ENCODE assay signal across 12 cellular contexts in the genomic region with DNA sequence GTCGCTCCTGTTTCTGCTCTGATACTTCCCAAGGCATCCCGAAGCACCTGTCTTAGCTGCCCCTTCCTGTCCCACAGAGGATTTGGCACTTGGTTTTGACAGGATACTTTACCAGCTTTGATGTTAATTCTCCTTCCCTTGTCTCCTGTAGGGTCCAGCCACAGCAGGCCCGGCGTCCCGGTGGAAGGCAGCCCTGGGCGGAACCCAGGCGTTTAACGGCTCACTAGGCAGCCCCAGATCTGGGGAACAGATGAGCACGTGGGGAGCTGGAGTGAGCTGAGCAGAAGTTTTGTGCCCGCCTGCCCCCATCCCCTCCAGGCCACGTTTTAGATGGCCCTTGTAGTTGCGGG. TPM values are rescaled to one million over a fixed set of nuclear protein-coding genes. Genes with fewer than 3 reads are reported as not detected.
DNase-seq lines count a peak whose midpoint lies in the region; ATAC-seq and TF ChIP-seq lines count a peak whose summit lies in the region.
"Had no signal": no experiment of that assay in that cellular context is flagged by ENCODE, and none has a peak within 500 bp of the region (broad histone marks: within the 10 kb centered on the region; RNA-seq: fewer than 3 reads in every experiment).

No MANE protein-coding gene starts in this region.

- peaks cover 12% of the 10 kb centered on the region for H3K27me3 Mint-ChIP-seq in GM23338 (ENCODE audit: insufficient read depth, low read depth, poor library complexity)

- TF ChIP-seq POLR2A in adrenal gland (IDR thresholded peaks at IDR 0.05), result no peak
- TF ChIP-seq POLR2A in sigmoid colon (IDR thresholded peaks at IDR 0.05), result no peak

- DNase-seq in GM23338 (ENCODE audit: low spot score) (no peak), adrenal gland (no peak), lower lobe of right lung (no peak), sigmoid colon (no peak), aorta (no peak)
- no peak for DNase-seq in stimulated activated CD8-positive, alpha-beta memory T cell treated with anti-CD3 and anti-CD28 coated beads, Interleukin-4, amount 100 ng/mL, for 48 hours
- DNase-seq in stimulated activated CD4-positive, alpha-beta T cell treated with anti-CD3 and anti-CD28 coated beads, Interleukin-4, amount 100 ng/mL, for 4 hours, result no peak
- DNase-seq: activated CD8-positive, alpha-beta T cell treated with anti-CD3 and anti-CD28 coated beads, Interleukin-2, amount 10 ng/mL, durations not matched to agents 7 days and 5 days; activated naive CD4-positive, alpha-beta T cell; BE2C; head of caudate nucleus had no signal

- H3K4me1 Mint-ChIP-seq in GM23338, result peaks cover 24% of the 10 kb centered on the region

- peaks cover 21% of the 10 kb centered on the region; the same call in 1 of the 2 replicates for H3F3A ChIP-seq in GM23338 (replicated peaks; ENCODE audit: low read depth)

- H3K27me3 ChIP-seq in GM23338 (ENCODE audit: insufficient read depth) (no peaks in the 10 kb centered on the region), adrenal gland (no peaks in the 10 kb centered on the region), lower lobe of right lung (ENCODE audit: low read depth) (no peaks in the 10 kb centered on the region), sigmoid colon (no peaks in the 10 kb centered on the region), aorta (ENCODE audit: control insufficient read depth in 1 of 2, insufficient read depth in 2 of 2, low read length in 1 of 2) (no peaks in the 10 kb centered on the region)
- H3K27me3 ChIP-seq: BE2C had no signal

- peak overlapping the region; percentile 81 for H3K27ac ChIP-seq in GM23338 (ENCODE audit: low read depth)
- peak overlapping the region; percentile 19 to 89 (median 74) for H3K27ac ChIP-seq in adrenal gland
- H3K27ac ChIP-seq in lower lobe of right lung, result peak overlapping the region; percentile 60
- peak overlapping the region; percentile 47 to 60 (median 53) for H3K27ac ChIP-seq in sigmoid colon
- H3K27ac ChIP-seq in aorta (ENCODE audit: low read depth in 1 of 2, low read length in 2 of 2), result no peak overlapping the region

- H3K4me3 ChIP-seq in GM23338 (peak overlapping the region; percentile 31; the same call in 1 of the 2 replicates), adrenal gland (peak overlapping the region in 1 of 4 donors; percentile 14), lower lobe of right lung (no peak overlapping the region), sigmoid colon (no peak overlapping the region), aorta (ENCODE audit: low read length in 2 of 2) (no peak overlapping the region)

- no peaks in the 10 kb centered on the region for H3K9me3 ChIP-seq in adrenal gland (replicated peaks in 1 of 3)
- no peaks in the 10 kb centered on the region for H3K9me3 ChIP-seq in lower lobe of right lung
- H3K9me3 ChIP-seq in sigmoid colon, result no peaks in the 10 kb centered on the region
- no peaks in the 10 kb centered on the region for H3K9me3 ChIP-seq in aorta (ENCODE audit: control insufficient read depth, low read length)
- H3K9me3 ChIP-seq: BE2C had no signal

- H3K36me3 Mint-ChIP-seq in GM23338 (ENCODE audit: low read depth), result peaks cover 79% of the 10 kb centered on the region

- no peak for TF ChIP-seq EP300 in sigmoid colon (IDR thresholded peaks at IDR 0.05)

- intact Hi-C loops in adrenal gland (cut with DNase I) (no loop called here), lower lobe of right lung (cut with DNase I) (no loop called here), sigmoid colon (cut with DNase I) (no loop called here), aorta (cut with DNase I) (no loop called here)

- peak overlapping the region; percentile 37; the same call in 1 of the 2 replicates for H3K4me2 ChIP-seq in GM23338

- H3K9me2 ChIP-seq in GM23338 (ENCODE audit: insufficient read depth), result no peaks in the 10 kb centered on the region

- ATAC-seq in GM23338 (peak; percentile 38), lower lobe of right lung (no peak), aorta (ENCODE audit: low FRiP score) (no peak), HG03457 (IDR thresholded peaks at IDR 0.05; ENCODE audit: unreplicated experiment) (no peak)
- ATAC-seq: activated CD8-positive, alpha-beta T cell treated with anti-CD3 and anti-CD28 coated beads, Interleukin-2, amount 10 ng/mL, durations not matched to agents 7 days and 5 days had no signal

- no peak overlapping the region for H2AFZ ChIP-seq in GM23338

- H3K27ac Mint-ChIP-seq in GM23338, result no peak overlapping the region; the same call in 1 of the 2 replicates
- H3K27ac Mint-ChIP-seq: activated CD8-positive, alpha-beta T cell treated with anti-CD3 and anti-CD28 coated beads, Interleukin-2, amount 10 ng/mL, durations not matched to agents 7 days and 5 days had no signal

- H3K4me1 ChIP-seq in GM23338 (ENCODE audit: insufficient read depth) (peaks cover 18% of the 10 kb centered on the region), adrenal gland (replicated peaks in 1 of 2) (peaks cover 22 to 26% of the 10 kb centered on the region in 2 donors), lower lobe of right lung (peaks cover 16% of the 10 kb centered on the region), sigmoid colon (peaks cover 0 to 17% (median 15%) of the 10 kb centered on the region in 4 donors), aorta (ENCODE audit: control insufficient read depth in 1 of 2, insufficient read depth in 2 of 2, low read length in 2 of 2) (no peaks in the 10 kb centered on the region)
- H3K4me1 ChIP-seq: BE2C had no signal

- H3K79me2 ChIP-seq in GM23338 (replicated peaks; ENCODE audit: insufficient read depth), result no peaks in the 10 kb centered on the region

- peak overlapping the region; percentile 80 for H3K4me3 Mint-ChIP-seq in GM23338
- H3K4me3 Mint-ChIP-seq: activated CD8-positive, alpha-beta T cell treated with anti-CD3 and anti-CD28 coated beads, Interleukin-2, amount 10 ng/mL, durations not matched to agents 7 days and 5 days had no signal

- H4K20me1 ChIP-seq in GM23338 (replicated peaks; ENCODE audit: insufficient read depth), result peaks cover 11% of the 10 kb centered on the region

- H3K36me3 ChIP-seq in GM23338 (ENCODE audit: insufficient read depth) (peaks cover 27% of the 10 kb centered on the region; the same call in 1 of the 2 replicates), adrenal gland (replicated peaks in 1 of 2) (peaks cover 0 to 49% of the 10 kb centered on the region in 2 donors), lower lobe of right lung (peaks cover 78% of the 10 kb centered on the region), sigmoid colon (peaks cover 31 to 78% (median 42%) of the 10 kb centered on the region in 4 donors), aorta (ENCODE audit: control insufficient read depth in 1 of 2, insufficient read depth in 2 of 2, low read length in 1 of 2) (no peaks in the 10 kb centered on the region)

- TF ChIP-seq CTCF in GM23338 (conservative IDR thresholded peaks at IDR 0.05; ENCODE audit: low read depth in 2 of 2), result no peak
- no peak for TF ChIP-seq CTCF in adrenal gland (IDR thresholded peaks at IDR 0.05)
- TF ChIP-seq CTCF in lower lobe of right lung (IDR thresholded peaks at IDR 0.05), result no peak
- no peak for TF ChIP-seq CTCF in sigmoid colon (IDR thresholded peaks at IDR 0.05)

- no peaks in the 10 kb centered on the region; the same call in 2 of the 3 replicates for H3K9me3 Mint-ChIP-seq in GM23338

- WGBS in adrenal gland, 4 donors, result 63 to 72% (median 70%) methylated on average over 8 to 12 of the region's 12 CpGs
- WGBS in sigmoid colon, 2 donors, result 80 to 87% methylated on average over 12 of the region's 12 CpGs
- 80 to 83% methylated on average over 12 of the region's 12 CpGs for WGBS in aorta, 2 donors

TF ChIP-seq in GM23338, 12 proteins besides CTCF, POLR2A, EP300 and RAD21 (continues in another document):
- no peak for TF ChIP-seq JUNB (IDR thresholded peaks at IDR 0.05; ENCODE audit: unreplicated experiment)
- TF ChIP-seq ZNF114 (CRISPR knock-in tag; IDR thresholded peaks at IDR 0.05), result no peak
- no peak for TF ChIP-seq ZNF331 (CRISPR knock-in tag; IDR thresholded peaks at IDR 0.05; ENCODE audit: low read depth)
- TF ChIP-seq EZH2 (IDR thresholded peaks at IDR 0.05; ENCODE audit: low read depth, unreplicated experiment), result no peak
- no peak for TF ChIP-seq EZH2phosphoT487 (IDR thresholded peaks at IDR 0.05; ENCODE audit: unreplicated experiment)

RNA-seq across cellular contexts. Expression of a gene that starts 11.4 kb away (rescaled TPM):
- total RNA-seq in GM23338 (2014; rRNA removed; shearing (Covaris generic)), result 4.0 and 6.5 TPM in 2 replicates
- polyA plus RNA-seq in GM23338 (2016; fragmentation: Nextera tagmentation; extraction: Ambion mirVana) (2.9 and 5.0 TPM in 2 replicates), adrenal gland (10 to 100 TPM in 1 of 3 donors, 1 to 10 TPM in 2; 1.5 to 10.6 (median 5.3) TPM), sigmoid colon (1 to 10 TPM in 1 of 3 donors, under 1 TPM in 1, not detected in 1; 0.69 to 4.2 TPM), aorta (1 to 10 TPM in 1 of 2 donors, not detected in 1; 5.3 TPM)
- total RNA-seq in adrenal gland (1 to 10 TPM; 1.1 to 4.8 (median 3.1) TPM), lower lobe of right lung (3.5 TPM), sigmoid colon (1 to 10 TPM; 1.8 to 5.5 (median 4.2) TPM), aorta (1 to 10 TPM; 4.6 to 5.4 TPM)

RNA-seq across cellular contexts. Expression of a gene that starts 16.3 kb away (rescaled TPM):
- 22.8 and 25.7 TPM in 2 replicates for total RNA-seq in GM23338 (2014; rRNA removed; shearing (Covaris generic))
- 5.3 and 7.7 TPM in 2 replicates for polyA plus RNA-seq in GM23338 (2016; fragmentation: Nextera tagmentation; extraction: Ambion mirVana)
- 10 to 100 TPM; 14.7 to 42.4 (median 23.9) TPM for total RNA-seq in adrenal gland
- 10 to 100 TPM in 2 of 3 donors, 1 to 10 TPM in 1; 6.7 to 11.9 (median 10.5) TPM for polyA plus RNA-seq in adrenal gland
- 29.0 TPM for total RNA-seq in lower lobe of right lung
- 10 to 100 TPM in 3 of 4 donors, 1 to 10 TPM in 1; 8.9 to 16.6 (median 11.8) TPM for total RNA-seq in sigmoid colon
- 10 to 100 TPM in 1 of 3 donors, 1 to 10 TPM in 2; 1.2 to 11.9 (median 1.2) TPM for polyA plus RNA-seq in sigmoid colon
- 10 to 100 TPM; 11.1 to 16.8 TPM for total RNA-seq in aorta
- polyA plus RNA-seq in aorta, result 10 to 100 TPM in 1 of 2 donors, 1 to 10 TPM in 1; 2.9 to 10.2 TPM

RNA-seq across cellular contexts. Expression of a gene that starts 25.4 kb away (rescaled TPM):
- total RNA-seq in GM23338 (2014; rRNA removed; shearing (Covaris generic)), result 17.5 and 18.3 TPM in 2 replicates
- polyA plus RNA-seq in GM23338 (2016; fragmentation: Nextera tagmentation; extraction: Ambion mirVana), result 32.0 and 33.8 TPM in 2 replicates
- 10 to 100 TPM; 17.0 to 49.5 (median 20.3) TPM for total RNA-seq in adrenal gland
- polyA plus RNA-seq in adrenal gland, result 10 to 100 TPM in 2 of 3 donors, 1 to 10 TPM in 1; 9.2 to 39.5 (median 25.5) TPM
- total RNA-seq in lower lobe of right lung, result 9.4 TPM
- total RNA-seq in sigmoid colon, result 10 to 100 TPM; 11.4 to 34.1 (median 26.1) TPM
- polyA plus RNA-seq in sigmoid colon, result 10 to 100 TPM; 12.5 to 14.8 (median 12.6) TPM
- total RNA-seq in aorta, result 10 to 100 TPM in 1 of 2 donors, 1 to 10 TPM in 1; 10.0 to 12.7 TPM
- 10 to 100 TPM; 14.0 to 20.5 TPM for polyA plus RNA-seq in aorta

RNA-seq across cellular contexts. Expression of a gene that starts 37.5 kb away (rescaled TPM):
- total RNA-seq in GM23338 (2014; rRNA removed; shearing (Covaris generic)), result 69.7 and 80.7 TPM in 2 replicates
- polyA plus RNA-seq in GM23338 (2016; fragmentation: Nextera tagmentation; extraction: Ambion mirVana), result 15.4 and 16.8 TPM in 2 replicates
- 10 to 100 TPM; 14.0 to 31.6 (median 27.8) TPM for total RNA-seq in adrenal gland
- polyA plus RNA-seq in adrenal gland, result 10 to 100 TPM in 2 of 3 donors, 1 to 10 TPM in 1; 4.4 to 23.4 (median 14.6) TPM
- 24.3 TPM for total RNA-seq in lower lobe of right lung
- 10 to 100 TPM; 57.1 to 90.1 (median 68.9) TPM for total RNA-seq in sigmoid colon
- polyA plus RNA-seq in sigmoid colon, result 10 to 100 TPM in 1 of 3 donors, 1 to 10 TPM in 2; 3.6 to 21.3 (median 7.9) TPM
- total RNA-seq in aorta, result 10 to 100 TPM; 49.6 to 55.6 TPM
- polyA plus RNA-seq in aorta, result 10 to 100 TPM in 1 of 2 donors, 1 to 10 TPM in 1; 6.1 to 38.8 TPM

Comparison
In these comparisons a context has a peak if more than half of its experiments do, and no peak if none do; other contexts are left out.
1. H3K27ac ChIP-seq: peak in GM23338 (single experiment), adrenal gland (5 of 5), lower lobe of right lung (single experiment) and sigmoid colon (4 of 4); none in aorta (0 of 2).